ENCODE assay signal across 27 cellular contexts in genomic region chr18:34942975-34943374, GRCh38.
DNase-seq lines count a peak whose midpoint lies in the region; ATAC-seq and TF ChIP-seq lines count a peak whose summit lies in the region.
"Had no signal": no experiment of that assay in that cellular context is flagged by ENCODE, and none has a peak within 500 bp of the region (broad histone marks: within the 10 kb centered on the region; RNA-seq: fewer than 3 reads in every experiment).

No MANE protein-coding gene starts in this region.

- H3K9me3 ChIP-seq in endodermal cell (ENCODE audit: control insufficient read depth, low read length) (no peaks in the 10 kb centered on the region), trophoblast cell (ENCODE audit: insufficient read depth, low read depth, low read length) (no peaks in the 10 kb centered on the region)
- H3K9me3 ChIP-seq: adrenal gland; BLaER1 treated with 17β-estradiol and CSF1 and Interleukin-3, amounts not matched to agents 10 nM and 100 nM; heart right ventricle; thoracic aorta had no signal

- H2AFZ ChIP-seq in trophoblast cell (ENCODE audit: insufficient read depth, low read length, poor library complexity) = no peak overlapping the region

- intact Hi-C loops in Calu3 (cut with micrococcal nuclease; ENCODE audit: unreplicated experiment) = loop anchor here (1.0 kb wide), 1 partner anchor 36 kb away; no protein-coding TSS in a partner anchor

- no peak overlapping the region for H3K4me3 ChIP-seq in endodermal cell (ENCODE audit: low read length)
- no peak overlapping the region for H3K4me3 ChIP-seq in trophoblast cell (ENCODE audit: low read depth, low read length)
- H3K4me3 ChIP-seq: adrenal gland; BLaER1 treated with 17β-estradiol and CSF1 and Interleukin-3, amounts not matched to agents 10 nM and 100 nM; heart right ventricle; SK-N-MC; thoracic aorta had no signal

- H2AK5ac ChIP-seq in trophoblast cell (ENCODE audit: low read length) = peak overlapping the region; percentile 91

- TF ChIP-seq CTCF in Calu3 (IDR thresholded peaks at IDR 0.05; ENCODE audit: unreplicated experiment) (no peak), endodermal cell (conservative IDR thresholded peaks at IDR 0.05) (peak; percentile 38)

- H3K36me3 Mint-ChIP-seq in Calu3 (ENCODE audit: insufficient read depth, unreplicated experiment) (no peaks in the 10 kb centered on the region), endodermal cell (ENCODE audit: low read depth) (no peaks in the 10 kb centered on the region)
- H3K36me3 Mint-ChIP-seq: brain; natural killer cell treated with Interleukin-12 subunit alpha and Interleukin-12 subunit beta and Interleukin-15 and Interleukin-18, amount 100 ng/mL, for 72 hours had no signal

- H2BK12ac ChIP-seq in trophoblast cell (ENCODE audit: low read length) = peak overlapping the region; percentile 84

- H3K23ac ChIP-seq in trophoblast cell (ENCODE audit: low read length) = no peak overlapping the region

- H2BK5ac ChIP-seq in trophoblast cell (ENCODE audit: low read depth, low read length, poor library complexity) = no peak overlapping the region

- H3K4me3 Mint-ChIP-seq in Calu3 (ENCODE audit: low read depth, unreplicated experiment) = peak overlapping the region; percentile 55
- no peak overlapping the region for H3K4me3 Mint-ChIP-seq in endodermal cell
- H3K4me3 Mint-ChIP-seq: activated T-cell treated with anti-CD3 and anti-CD28 coated beads, Interleukin-2, amount 50 U/mL, for 4 hours; brain; natural killer cell treated with Interleukin-12 subunit alpha and Interleukin-12 subunit beta and Interleukin-15 and Interleukin-18, amount 100 ng/mL, for 72 hours; T-helper 1 cell treated with Interleukin-12 subunit alpha and Interleukin-12 subunit beta and Interleukin-4 antibody, amounts not matched to agents 30 μg/mL and 1 μg/mL, for 36 hours had no signal

- H2BK120ac ChIP-seq in trophoblast cell (ENCODE audit: insufficient read depth, low read length, poor library complexity) = no peak overlapping the region

- H3K9ac ChIP-seq in endodermal cell (ENCODE audit: extremely low read depth, low read length, poor library complexity, severe bottlenecking) (no peak overlapping the region), trophoblast cell (ENCODE audit: low read length) (no peak overlapping the region)
- H3K9ac ChIP-seq: BLaER1 treated with 17β-estradiol and CSF1 and Interleukin-3, amounts not matched to agents 10 nM and 100 nM had no signal

- no TSS peak for BruUV-seq in Calu3 (replicated peaks; lab: Mats Ljungman, UMichigan)

- H3K36me3 ChIP-seq in endodermal cell (ENCODE audit: control insufficient read depth, insufficient read depth, low read length) = no peaks in the 10 kb centered on the region
- no peaks in the 10 kb centered on the region for H3K36me3 ChIP-seq in trophoblast cell (ENCODE audit: control insufficient read depth in 1 of 2, insufficient read depth in 2 of 2, low read length in 2 of 2)
- H3K36me3 ChIP-seq: adrenal gland; BLaER1 treated with 17β-estradiol and CSF1 and Interleukin-3, amounts not matched to agents 10 nM and 100 nM; heart right ventricle; thoracic aorta had no signal

- 87 to 91% methylated on average over 6 to 7 of the region's 7 CpGs for WGBS in endodermal cell (ENCODE audit: insufficient coverage in 1 of 2, insufficient read length in 1 of 2), 2 experiments
- WGBS in trophoblast cell (ENCODE audit: extremely low coverage, insufficient coverage, insufficient read length) = no CpG with 5 or more reads among the region's 7 CpGs

- H3K27ac ChIP-seq in endodermal cell (ENCODE audit: low read depth, low read length) (no peak overlapping the region), trophoblast cell (ENCODE audit: low read depth, low read length) (no peak overlapping the region)
- H3K27ac ChIP-seq: adrenal gland; BLaER1 treated with 17β-estradiol and CSF1 and Interleukin-3, amounts not matched to agents 10 nM and 100 nM; heart right ventricle; SK-N-MC; thoracic aorta had no signal

- H4K8ac ChIP-seq in trophoblast cell (ENCODE audit: low read depth, low read length) = no peak overlapping the region

- CTCF ChIA-PET in Calu3 (lab: Charles Lee) = interaction anchor here (1.0 to 1.9 kb wide), 3 partner anchors 13 to 201 kb away, joined by 3 to 8 read pairs (median 3); no protein-coding TSS in a partner anchor

- H3K79me2 ChIP-seq in trophoblast cell (ENCODE audit: control insufficient read depth, insufficient read depth, low read length, poor library complexity) = no peaks in the 10 kb centered on the region

- H3K4ac ChIP-seq in trophoblast cell (ENCODE audit: low read depth, low read length) = no peak overlapping the region

- no peak overlapping the region for H4K91ac ChIP-seq in trophoblast cell (ENCODE audit: low read depth, low read length)

- H3K79me1 ChIP-seq in trophoblast cell (ENCODE audit: low read length) = no peaks in the 10 kb centered on the region

- H3K9me3 Mint-ChIP-seq in Calu3 (ENCODE audit: low read depth, unreplicated experiment) = no peaks in the 10 kb centered on the region
- H3K9me3 Mint-ChIP-seq in endodermal cell = no peaks in the 10 kb centered on the region
- H3K9me3 Mint-ChIP-seq: activated T-cell treated with anti-CD3 and anti-CD28 coated beads, Interleukin-2, amount 50 U/mL, for 4 hours; brain; natural killer cell treated with Interleukin-12 subunit alpha and Interleukin-12 subunit beta and Interleukin-15 and Interleukin-18, amount 100 ng/mL, for 72 hours; T-helper 1 cell treated with Interleukin-12 subunit alpha and Interleukin-12 subunit beta and Interleukin-4 antibody, amounts not matched to agents 30 μg/mL and 1 μg/mL, for 36 hours had no signal

- DNase-seq in Calu3 (peak; percentile 30), NCI-H146 (lab: John Stamatoyannopoulos, UW) (peak; percentile 31), endodermal cell (peak; percentile 58), trophoblast cell (no peak), NCI-H446 (lab: John Stamatoyannopoulos, UW) (no peak), NCI-H345 treated with DMSO at 0.1 percent for 48 hours (lab: John Stamatoyannopoulos, UW; ENCODE audit: unreplicated experiment) (no peak)
- DNase-seq: activated CD4-positive, alpha-beta T cell treated with anti-CD3 and anti-CD28 coated beads for 4 hours; activated naive CD4-positive, alpha-beta T cell treated with Interleukin-2 at 50 U/mL for 16 hours; activated T-cell treated with anti-CD3 and anti-CD28 coated beads, Interleukin-2, amount 50 U/mL, for 4 hours; adrenal gland; heart right ventricle; left ventricle myocardium superior; NCI-H1105 treated with DMSO at 0.1 percent for 48 hours; NCI-H2081 treated with DMSO at 0.1 percent for 48 hours; NCI-H446 treated with DMSO at 0.1 percent for 48 hours; right cardiac atrium; stimulated activated CD4-positive, alpha-beta T cell treated with anti-CD3 and anti-CD28 coated beads, Interleukin-12 subunit alpha, Interleukin-12 subunit beta, amount 100 ng/mL, for 4 hours; stimulated activated CD4-positive, alpha-beta T cell treated with anti-CD3 and anti-CD28 coated beads, Interleukin-4, amount 100 ng/mL, for 24 hours; stimulated activated naive CD4-positive, alpha-beta T cell had no signal

- no peaks in the 10 kb centered on the region for H3K4me1 ChIP-seq in endodermal cell (ENCODE audit: control insufficient read depth, insufficient read depth, low read length)
- peaks cover 0 to 2% of the 10 kb centered on the region in 2 experiments for H3K4me1 ChIP-seq in trophoblast cell (ENCODE audit: control insufficient read depth in 1 of 2, insufficient read depth in 2 of 2, low read length in 2 of 2)
- H3K4me1 ChIP-seq: adrenal gland; BLaER1 treated with 17β-estradiol and CSF1 and Interleukin-3, amounts not matched to agents 10 nM and 100 nM had no signal

- no peaks in the 10 kb centered on the region for H3K27me3 ChIP-seq in endodermal cell (ENCODE audit: control insufficient read depth, insufficient read depth, low read length, poor library complexity, severe bottlenecking)
- no peaks in the 10 kb centered on the region for H3K27me3 ChIP-seq in trophoblast cell (ENCODE audit: insufficient read depth, low read length)
- H3K27me3 ChIP-seq: adrenal gland; BLaER1 treated with 17β-estradiol and CSF1 and Interleukin-3, amounts not matched to agents 10 nM and 100 nM had no signal

- no peak overlapping the region for H3K18ac ChIP-seq in trophoblast cell (ENCODE audit: low read length)

- no peak overlapping the region for H3K14ac ChIP-seq in trophoblast cell (ENCODE audit: low read length)

- H3K4me1 Mint-ChIP-seq in Calu3 (ENCODE audit: low read depth, unreplicated experiment) (peaks cover 34% of the 10 kb centered on the region), endodermal cell (peaks cover 5% of the 10 kb centered on the region)

- H3K4me2 ChIP-seq in trophoblast cell (ENCODE audit: low read length) = no peak overlapping the region
- H3K4me2 ChIP-seq: BLaER1 treated with 17β-estradiol and CSF1 and Interleukin-3, amounts not matched to agents 10 nM and 100 nM had no signal

- H4K12ac ChIP-seq in trophoblast cell (ENCODE audit: low read depth, low read length) = no peak overlapping the region

- H3K27me3 Mint-ChIP-seq in Calu3 (ENCODE audit: unreplicated experiment) (no peaks in the 10 kb centered on the region), endodermal cell (ENCODE audit: insufficient read depth) (no peaks in the 10 kb centered on the region)
- H3K27me3 Mint-ChIP-seq: brain had no signal

- H3K27ac Mint-ChIP-seq in Calu3 (ENCODE audit: unreplicated experiment) = peak overlapping the region; percentile 82
- H3K27ac Mint-ChIP-seq in endodermal cell = no peak overlapping the region
- H3K27ac Mint-ChIP-seq: brain; natural killer cell treated with Interleukin-12 subunit alpha and Interleukin-12 subunit beta and Interleukin-15 and Interleukin-18, amount 100 ng/mL, for 72 hours; T-helper 1 cell treated with Interleukin-12 subunit alpha and Interleukin-12 subunit beta and Interleukin-4 antibody, amounts not matched to agents 30 μg/mL and 1 μg/mL, for 36 hours had no signal

- no peak for ATAC-seq in GM18517 (IDR thresholded peaks at IDR 0.05; ENCODE audit: unreplicated experiment)
- no peak for ATAC-seq in HG03432 (IDR thresholded peaks at IDR 0.05; ENCODE audit: unreplicated experiment)
- ATAC-seq: activated T-cell treated with anti-CD3 and anti-CD28 coated beads, Interleukin-2, amount 50 U/mL, for 4 hours; heart right ventricle; left ventricle myocardium superior; natural killer cell treated with Interleukin-12 subunit alpha and Interleukin-12 subunit beta and Interleukin-15 and Interleukin-18, amount 100 ng/mL, for 72 hours; right cardiac atrium had no signal

Comparison
In these comparisons a context has a peak if more than half of its experiments do, and no peak if none do; other contexts are left out.
1. DNase-seq: peak in Calu3 (single experiment), NCI-H146 (single experiment) and endodermal cell (single experiment); none in trophoblast cell (0 of 2), NCI-H446 (0 of 2) and NCI-H345 treated with DMSO at 0.1 percent for 48 hours (single experiment).